Comparison of ENCODE assay signal across 8 cellular contexts in the genomic region with DNA sequence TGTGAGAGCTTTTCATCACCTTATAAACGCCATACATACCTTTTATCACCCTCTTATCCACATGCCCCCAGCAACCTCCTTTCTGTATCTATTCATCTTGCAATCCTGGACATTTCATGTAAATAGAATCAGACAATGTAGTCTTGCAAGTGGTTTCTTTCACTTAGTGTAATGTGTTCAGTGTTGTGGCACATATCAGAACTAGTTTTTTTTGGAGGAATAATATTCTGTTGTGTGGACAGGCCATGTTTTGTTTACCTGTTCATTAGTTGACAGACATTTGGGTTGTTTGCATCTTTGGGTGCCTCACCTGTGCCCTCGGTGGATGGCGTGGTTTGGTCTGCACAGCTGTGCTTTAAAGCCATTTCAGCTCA. TPM values are rescaled to one million over a fixed set of nuclear protein-coding genes. Genes with fewer than 3 reads are reported as not detected.
DNase-seq lines count a peak whose midpoint lies in the region; ATAC-seq and TF ChIP-seq lines count a peak whose summit lies in the region.

No MANE protein-coding gene starts in this region.

- intact Hi-C loops in activated CD4-positive, alpha-beta T cell treated with anti-CD3 and anti-CD28 coated beads, Interleukin-2, amount 10 ng/mL, durations not matched to agents 24 days and 14 days (cut with micrococcal nuclease) = loop anchor here (5.0 kb wide), 2 partner anchors 200 to 270 kb away; partner anchors contain the start of genes HNRNPH1 and RUFY1
- intact Hi-C loops in adrenal gland (cut with DNase I) (loop anchor here in 1 of 2 donors (10.0 kb wide), 1 partner anchor 83 kb away; the partner anchor contains the start of gene TBC1D9B), left lung (cut with DNase I) (no loop called here), testis (cut with DNase I; ENCODE audit: low total_unique reads) (no loop called here)

- no peak for DNase-seq in activated CD4-positive, alpha-beta T cell treated with anti-CD3 and anti-CD28 coated beads, Interleukin-2, amount 10 ng/mL, durations not matched to agents 24 days and 14 days
- DNase-seq in activated CD4-positive, alpha-beta T cell treated with anti-CD3 and anti-CD28 coated beads, Interleukin-2, amount 50 U/mL, for 4 hours = no peak
- DNase-seq in adrenal gland (peak in 1 of 7 donors; percentile 25), left lung (peak in 1 of 2 donors; percentile 32), testis (no peak), DMS153 treated with DMSO at 0.1 percent for 48 hours (lab: John Stamatoyannopoulos, UW; ENCODE audit: unreplicated experiment) (no peak), EL (no peak)

- peak overlapping the region in 4 of 5 donors; percentile 42 to 100 (median 99) for H3K27ac ChIP-seq in adrenal gland
- H3K27ac ChIP-seq in left lung = peak overlapping the region; percentile 98 to 100
- peak overlapping the region; percentile 100 for H3K27ac ChIP-seq in testis

- H3K4me3 ChIP-seq in adrenal gland (peak overlapping the region in 3 of 4 donors; percentile 50 to 99 (median 81)), left lung (peak overlapping the region; percentile 96 to 99), testis (peak overlapping the region; percentile 99 to 100)

- 26 to 38% (median 29%) methylated on average over 3 of the region's 3 CpGs for WGBS in adrenal gland, 4 donors
- WGBS in testis, 2 donors = 61 to 70% methylated on average over 3 of the region's 3 CpGs

- H3K4me1 Mint-ChIP-seq in activated CD4-positive, alpha-beta T cell treated with anti-CD3 and anti-CD28 coated beads, Interleukin-2, amount 10 ng/mL, durations not matched to agents 24 days and 14 days = peaks cover 37% of the 10 kb centered on the region

- no peak for TF ChIP-seq POLR2A in adrenal gland (IDR thresholded peaks at IDR 0.05)
- TF ChIP-seq POLR2A in testis (IDR thresholded peaks at IDR 0.05) = no peak

- H3K27ac Mint-ChIP-seq in activated CD4-positive, alpha-beta T cell treated with anti-CD3 and anti-CD28 coated beads, Interleukin-2, amount 10 ng/mL, durations not matched to agents 24 days and 14 days = peak overlapping the region; percentile 23

- H3K36me3 Mint-ChIP-seq in activated CD4-positive, alpha-beta T cell treated with anti-CD3 and anti-CD28 coated beads, Interleukin-2, amount 10 ng/mL, durations not matched to agents 24 days and 14 days (ENCODE audit: low read depth) = peaks cover 48% of the 10 kb centered on the region

- H3K9me3 ChIP-seq in adrenal gland (replicated peaks in 1 of 3) (no peaks in the 10 kb centered on the region), left lung (no peaks in the 10 kb centered on the region), testis (no peaks in the 10 kb centered on the region)

- no peaks in the 10 kb centered on the region for H3K9me3 Mint-ChIP-seq in activated CD4-positive, alpha-beta T cell treated with anti-CD3 and anti-CD28 coated beads, Interleukin-2, amount 10 ng/mL, durations not matched to agents 24 days and 14 days

- peak overlapping the region; percentile 96 for H3K4me3 Mint-ChIP-seq in activated CD4-positive, alpha-beta T cell treated with anti-CD3 and anti-CD28 coated beads, Interleukin-2, amount 10 ng/mL, durations not matched to agents 24 days and 14 days

- H3K27me3 Mint-ChIP-seq in activated CD4-positive, alpha-beta T cell treated with anti-CD3 and anti-CD28 coated beads, Interleukin-2, amount 10 ng/mL, durations not matched to agents 24 days and 14 days = no peaks in the 10 kb centered on the region

- H3K27me3 ChIP-seq in adrenal gland = no peaks in the 10 kb centered on the region
- H3K27me3 ChIP-seq in left lung = no peaks in the 10 kb centered on the region
- H3K27me3 ChIP-seq in testis = no peaks in the 10 kb centered on the region

- TF ChIP-seq CTCF in adrenal gland (IDR thresholded peaks at IDR 0.05) (no peak), left lung (IDR thresholded peaks at IDR 0.05) (no peak), testis (IDR thresholded peaks at IDR 0.05) (no peak)

- H3K4me1 ChIP-seq in adrenal gland (replicated peaks in 1 of 2) (peaks cover 62 to 82% of the 10 kb centered on the region in 2 donors), left lung (peaks cover 40 to 88% of the 10 kb centered on the region in 2 donors), testis (peaks cover 58% of the 10 kb centered on the region)

- H3K36me3 ChIP-seq in adrenal gland (replicated peaks in 1 of 2) (peaks cover 0 to 48% of the 10 kb centered on the region in 2 donors), left lung (peaks cover 8 to 52% of the 10 kb centered on the region in 2 donors), testis (ENCODE audit: low read depth, missing control alignments) (no peaks in the 10 kb centered on the region)

- ATAC-seq in left lung = no peak
- no peak for ATAC-seq in GM18498 (IDR thresholded peaks at IDR 0.05; ENCODE audit: unreplicated experiment)

RNA-seq across cellular contexts. Expression of gene SQSTM1, which starts 1.3 kb away (rescaled TPM):
- 177 and 183 TPM in 2 replicates for total RNA-seq in activated CD4-positive, alpha-beta T cell treated with anti-CD3 and anti-CD28 coated beads, Interleukin-2, amount 10 ng/mL, durations not matched to agents 24 days and 14 days
- 1,000 to 10,000 TPM in 3 of 8 donors, 100 to 1,000 TPM in 5; 521 to 2,312 (median 919) TPM for total RNA-seq in adrenal gland
- 100 to 1,000 TPM; 258 to 312 (median 292) TPM for polyA plus RNA-seq in adrenal gland
- 100 to 1,000 TPM; 505 to 637 TPM for total RNA-seq in left lung
- 100 to 1,000 TPM; 192 to 255 TPM for total RNA-seq in testis
- polyA plus RNA-seq in testis (ENCODE audit: insufficient read depth, low read depth, low replicate concordance) = 165 TPM

RNA-seq across cellular contexts. Expression of gene MGAT4B, which starts 15.4 kb away (rescaled TPM):
- 126 and 134 TPM in 2 replicates for total RNA-seq in activated CD4-positive, alpha-beta T cell treated with anti-CD3 and anti-CD28 coated beads, Interleukin-2, amount 10 ng/mL, durations not matched to agents 24 days and 14 days
- total RNA-seq in adrenal gland (100 to 1,000 TPM in 7 of 8 donors, 10 to 100 TPM in 1; 93.3 to 242 (median 223) TPM), left lung (100 to 1,000 TPM; 142 to 191 TPM), testis (100 to 1,000 TPM; 149 to 152 TPM)
- polyA plus RNA-seq in adrenal gland (100 to 1,000 TPM in 2 of 3 donors, 10 to 100 TPM in 1; 80.5 to 192 (median 122) TPM), testis (ENCODE audit: insufficient read depth, low read depth, low replicate concordance) (67.9 TPM)

RNA-seq across cellular contexts. Expression of gene LTC4S, which starts 28.3 kb away (rescaled TPM):
- 0.88 and 1.6 TPM in 2 replicates for total RNA-seq in activated CD4-positive, alpha-beta T cell treated with anti-CD3 and anti-CD28 coated beads, Interleukin-2, amount 10 ng/mL, durations not matched to agents 24 days and 14 days
- total RNA-seq in adrenal gland = 100 to 1,000 TPM in 1 of 8 donors, 10 to 100 TPM in 7; 10.2 to 205 (median 27.0) TPM
- polyA plus RNA-seq in adrenal gland = 10 to 100 TPM in 2 of 3 donors, not detected in 1; 24.1 to 44.4 TPM
- total RNA-seq in left lung = 10 to 100 TPM; 16.4 to 19.6 TPM
- total RNA-seq in testis = 10 to 100 TPM in 1 of 2 donors, 1 to 10 TPM in 1; 3.7 to 10.3 TPM
- polyA plus RNA-seq in testis (ENCODE audit: insufficient read depth, low read depth, low replicate concordance) = 4.8 TPM

RNA-seq across cellular contexts. Expression of gene MRNIP, which starts 36.6 kb away (rescaled TPM):
- total RNA-seq in activated CD4-positive, alpha-beta T cell treated with anti-CD3 and anti-CD28 coated beads, Interleukin-2, amount 10 ng/mL, durations not matched to agents 24 days and 14 days = 27.6 and 27.8 TPM in 2 replicates
- total RNA-seq in adrenal gland = 10 to 100 TPM; 14.7 to 46.5 (median 32.2) TPM
- 100 to 1,000 TPM in 2 of 3 donors, 10 to 100 TPM in 1; 12.3 to 129 (median 104) TPM for polyA plus RNA-seq in adrenal gland
- 10 to 100 TPM; 16.9 to 18.2 TPM for total RNA-seq in left lung
- 10 to 100 TPM; 58.7 to 61.4 TPM for total RNA-seq in testis
- 34.9 TPM for polyA plus RNA-seq in testis (ENCODE audit: insufficient read depth, low read depth, low replicate concordance)
